In the genomic region with DNA sequence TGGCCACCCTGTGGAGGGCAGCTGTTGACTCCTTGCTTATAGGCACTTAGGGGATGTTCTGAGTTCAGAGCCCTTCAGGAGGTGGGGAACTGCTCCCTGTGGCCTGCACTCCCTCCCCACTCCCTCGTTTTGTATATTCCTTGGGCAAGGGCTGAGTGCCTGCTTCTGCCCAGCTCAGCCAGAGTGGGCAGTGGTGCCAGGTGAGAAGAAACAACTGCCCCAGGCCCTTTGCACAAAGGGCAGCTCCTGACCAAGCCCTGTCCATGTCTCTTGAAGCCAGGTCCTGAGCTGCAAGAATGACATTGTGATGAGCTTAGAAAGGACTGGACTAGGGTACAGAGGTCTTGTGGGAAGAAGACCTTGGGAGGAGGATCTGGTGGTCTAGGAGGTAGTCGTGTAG, we compare ENCODE assay signal across 16 cellular contexts. TPM values are rescaled to one million over a fixed set of nuclear protein-coding genes. Genes with fewer than 3 reads are reported as not detected.
DNase-seq lines count a peak whose midpoint lies in the region; ATAC-seq and TF ChIP-seq lines count a peak whose summit lies in the region.
"Had no signal": no experiment of that assay in that cellular context is flagged by ENCODE, and none has a peak within 500 bp of the region (broad histone marks: within the 10 kb centered on the region; RNA-seq: fewer than 3 reads in every experiment).

No MANE protein-coding gene starts in this region.

- no peaks in the 10 kb centered on the region for H3K9me3 ChIP-seq in OCI-LY7 (ENCODE audit: low read length)
- no peaks in the 10 kb centered on the region for H3K9me3 ChIP-seq in iPS-20b (ENCODE audit: insufficient read depth, low read depth, low read length)
- no peaks in the 10 kb centered on the region for H3K9me3 ChIP-seq in stomach
- H3K9me3 ChIP-seq: mucosa of descending colon, testis had no signal

- H4K20me1 ChIP-seq in OCI-LY7 (ENCODE audit: insufficient read depth, low read length) = no peaks in the 10 kb centered on the region

- H3K27me3 ChIP-seq in iPS-20b (ENCODE audit: insufficient read depth, low read length) (no peaks in the 10 kb centered on the region), stomach (no peaks in the 10 kb centered on the region)
- H3K27me3 ChIP-seq: testis had no signal

- 75 to 79% (median 75%) methylated on average over 2 of the region's 2 CpGs for WGBS in stomach, 5 donors

- peak overlapping the region; percentile 8; the same call in 1 of the 2 replicates for H3K4me2 ChIP-seq in OCI-LY7 (ENCODE audit: low read length)

- BruUV-seq in OCI-LY7 (replicated peaks; lab: Mats Ljungman, UMichigan) = no TSS peak

- CTCF ChIA-PET in activated CD8-positive, alpha-beta T cell treated with anti-CD3 and anti-CD28 coated beads, Interleukin-2, amount 10 ng/mL, durations not matched to agents 7 days and 5 days (lab: Charles Lee) = interaction anchor here (2.4 to 4.1 kb wide), 4 partner anchors 18 to 95 kb away, joined by 8 to 36 read pairs (median 22); partner anchors contain the start of gene FBXO6
- CTCF ChIA-PET in activated CD8-positive, alpha-beta T cell treated with anti-CD3 and anti-CD28 coated beads for 36 hours (lab: Charles Lee) = interaction anchor here (1.5 to 5.3 kb wide), 4 partner anchors 16 to 87 kb away, joined by 4 to 23 read pairs (median 8); no protein-coding TSS in a partner anchor
- CTCF ChIA-PET in OCI-LY7 (lab: Charles Lee; ENCODE audit: unreplicated experiment) = no interaction called here

- H3K9me2 ChIP-seq in OCI-LY7 (ENCODE audit: insufficient read depth, low read length) = no peaks in the 10 kb centered on the region

- no peak overlapping the region for H3K27ac Mint-ChIP-seq in activated CD8-positive, alpha-beta T cell treated with anti-CD3 and anti-CD28 coated beads, Interleukin-2, amount 10 ng/mL, durations not matched to agents 7 days and 5 days
- no peak overlapping the region for H3K27ac Mint-ChIP-seq in activated CD8-positive, alpha-beta T cell treated with anti-CD3 and anti-CD28 coated beads for 36 hours

- no peaks in the 10 kb centered on the region for H3K9me3 Mint-ChIP-seq in activated CD8-positive, alpha-beta T cell treated with anti-CD3 and anti-CD28 coated beads, Interleukin-2, amount 10 ng/mL, durations not matched to agents 7 days and 5 days (ENCODE audit: insufficient read depth)
- H3K9me3 Mint-ChIP-seq in activated CD8-positive, alpha-beta T cell treated with anti-CD3 and anti-CD28 coated beads for 36 hours = no peaks in the 10 kb centered on the region

- no peak for TF ChIP-seq EP300 in stomach (IDR thresholded peaks at IDR 0.05)

- no peak for DNase-seq in activated CD8-positive, alpha-beta T cell treated with anti-CD3 and anti-CD28 coated beads, Interleukin-2, amount 10 ng/mL, durations not matched to agents 7 days and 5 days
- DNase-seq in activated CD8-positive, alpha-beta T cell treated with anti-CD3 and anti-CD28 coated beads for 36 hours = no peak
- no peak for DNase-seq in OCI-LY7 (ENCODE audit: low spot score)
- no peak for DNase-seq in stomach
- no peak for DNase-seq in NCI-H1417 (lab: John Stamatoyannopoulos, UW)
- DNase-seq in 8988T = no peak
- DNase-seq: ACHN; activated effector memory CD4-positive, alpha-beta T cell treated with anti-CD3 and anti-CD28 coated beads, Interleukin-2, amount 50 U/mL, for 16 hours; dermis blood vessel endothelial cell; mucosa of descending colon; NCI-H1092; NK-92 treated with Interleukin-12 subunit alpha and Interleukin-12 subunit beta, amount 100 ng/mL, for 24 hours; SIG-M5; testis had no signal

- no peak for ATAC-seq in activated CD8-positive, alpha-beta T cell treated with anti-CD3 and anti-CD28 coated beads, Interleukin-2, amount 10 ng/mL, durations not matched to agents 7 days and 5 days
- no peak for ATAC-seq in activated CD8-positive, alpha-beta T cell treated with anti-CD3 and anti-CD28 coated beads for 36 hours
- ATAC-seq in HG02798 (IDR thresholded peaks at IDR 0.05; ENCODE audit: poor library complexity, unreplicated experiment) = no peak
- ATAC-seq: mucosa of descending colon had no signal

- peaks cover 54% of the 10 kb centered on the region for H3K36me3 Mint-ChIP-seq in activated CD8-positive, alpha-beta T cell treated with anti-CD3 and anti-CD28 coated beads, Interleukin-2, amount 10 ng/mL, durations not matched to agents 7 days and 5 days (ENCODE audit: low read depth)
- no peaks in the 10 kb centered on the region for H3K36me3 Mint-ChIP-seq in activated CD8-positive, alpha-beta T cell treated with anti-CD3 and anti-CD28 coated beads for 36 hours (ENCODE audit: low read depth)

- peak overlapping the region; percentile 91; the same call in 1 of the 2 replicates for H3K9ac ChIP-seq in iPS-20b (ENCODE audit: low read depth, low read length)

- no peak overlapping the region for H2AFZ ChIP-seq in OCI-LY7 (ENCODE audit: low read length)

- peaks cover 5% of the 10 kb centered on the region for H3K27me3 Mint-ChIP-seq in activated CD8-positive, alpha-beta T cell treated with anti-CD3 and anti-CD28 coated beads, Interleukin-2, amount 10 ng/mL, durations not matched to agents 7 days and 5 days (ENCODE audit: low read depth)
- H3K27me3 Mint-ChIP-seq in activated CD8-positive, alpha-beta T cell treated with anti-CD3 and anti-CD28 coated beads for 36 hours = no peaks in the 10 kb centered on the region

- intact Hi-C loops in activated CD8-positive, alpha-beta T cell treated with anti-CD3 and anti-CD28 coated beads for 36 hours (cut with micrococcal nuclease) = no loop called here
- intact Hi-C loops in OCI-LY7 (cut with micrococcal nuclease; ENCODE audit: unreplicated experiment) = loop anchor here (10.0 kb wide), 1 partner anchor 247 kb away; the partner anchor contains the start of gene MFN2
- intact Hi-C loops in stomach (cut with DNase I; ENCODE audit: low total_unique reads) = loop anchor here (10.0 kb wide), 1 partner anchor 57 kb away; no protein-coding TSS in a partner anchor

- H3K4me1 ChIP-seq in OCI-LY7 (ENCODE audit: insufficient read depth, low read length, poor library complexity, severe bottlenecking) = peaks cover 17% of the 10 kb centered on the region
- H3K4me1 ChIP-seq in iPS-20b (ENCODE audit: insufficient read depth, low read length) = peaks cover 11% of the 10 kb centered on the region
- H3K4me1 ChIP-seq in stomach = peaks cover 25 to 77% (median 42%) of the 10 kb centered on the region in 4 donors

- POLR2A ChIA-PET in activated CD8-positive, alpha-beta T cell treated with anti-CD3 and anti-CD28 coated beads, Interleukin-2, amount 10 ng/mL, durations not matched to agents 7 days and 5 days (lab: Charles Lee) = interaction anchor here (1.1 to 1.8 kb wide), 4 partner anchors 13 to 172 kb away, joined by 3 to 11 read pairs (median 5); partner anchors contain the start of gene FBXO6
- POLR2A ChIA-PET in activated CD8-positive, alpha-beta T cell treated with anti-CD3 and anti-CD28 coated beads for 36 hours (lab: Charles Lee) = interaction anchor here (0.7 to 5.6 kb wide), 3 partner anchors 74 to 171 kb away, joined by 4 to 57 read pairs (median 12); partner anchors contain the start of gene FBXO6
- POLR2A ChIA-PET in OCI-LY7 (lab: Charles Lee) = interaction anchor here (0.5 to 1.1 kb wide), 4 partner anchors 15 to 1296 kb away, joined by 3 to 4 read pairs (median 3); no protein-coding TSS in a partner anchor

- no peak for TF ChIP-seq CTCF in activated CD8-positive, alpha-beta T cell treated with anti-CD3 and anti-CD28 coated beads for 36 hours (IDR thresholded peaks at IDR 0.05)
- TF ChIP-seq CTCF in OCI-LY7 (conservative IDR thresholded peaks at IDR 0.05; ENCODE audit: low read length) (no peak), stomach (IDR thresholded peaks at IDR 0.05) (no peak)

- H3K4me3 ChIP-seq in OCI-LY7 (ENCODE audit: low read depth, low read length, poor library complexity, severe bottlenecking) = no peak overlapping the region
- H3K4me3 ChIP-seq in iPS-20b (ENCODE audit: low read length) = no peak overlapping the region
- peak overlapping the region in 1 of 4 donors; percentile 93 for H3K4me3 ChIP-seq in stomach
- H3K4me3 ChIP-seq: mucosa of descending colon, testis had no signal

- H3K4me3 Mint-ChIP-seq in activated CD8-positive, alpha-beta T cell treated with anti-CD3 and anti-CD28 coated beads, Interleukin-2, amount 10 ng/mL, durations not matched to agents 7 days and 5 days = peak overlapping the region; percentile 98
- H3K4me3 Mint-ChIP-seq in activated CD8-positive, alpha-beta T cell treated with anti-CD3 and anti-CD28 coated beads for 36 hours = no peak overlapping the region

- TF ChIP-seq POLR2A in stomach (IDR thresholded peaks at IDR 0.05) = no peak

- H3K36me3 ChIP-seq in OCI-LY7 (ENCODE audit: insufficient read depth, low read length) (no peaks in the 10 kb centered on the region), iPS-20b (ENCODE audit: insufficient read depth, low read depth, low read length) (0 out of 2 replicates have a peak, but pooled peaks cover 5% of the 10 kb centered on the region), stomach (no peaks in the 10 kb centered on the region)

- no peak overlapping the region for H3K27ac ChIP-seq in OCI-LY7 (ENCODE audit: low read depth, low read length, poor library complexity, severe bottlenecking)
- H3K27ac ChIP-seq in iPS-20b (ENCODE audit: low read length) = peak overlapping the region; percentile 41
- H3K27ac ChIP-seq in stomach = peak overlapping the region in 3 of 5 donors; percentile 90 to 97 (median 97)

- H3K79me2 ChIP-seq in OCI-LY7 (ENCODE audit: insufficient read depth, low read depth, low read length) = no peaks in the 10 kb centered on the region; the same call in 1 of the 2 replicates

- H3K4me1 Mint-ChIP-seq in activated CD8-positive, alpha-beta T cell treated with anti-CD3 and anti-CD28 coated beads, Interleukin-2, amount 10 ng/mL, durations not matched to agents 7 days and 5 days (ENCODE audit: low read depth) = peaks cover 77% of the 10 kb centered on the region
- H3K4me1 Mint-ChIP-seq in activated CD8-positive, alpha-beta T cell treated with anti-CD3 and anti-CD28 coated beads for 36 hours (ENCODE audit: low read depth) = peaks cover 48% of the 10 kb centered on the region

RNA-seq across cellular contexts. Expression of gene AGTRAP, which starts 2.2 kb away (rescaled TPM):
- total RNA-seq in activated CD8-positive, alpha-beta T cell treated with anti-CD3 and anti-CD28 coated beads, Interleukin-2, amount 10 ng/mL, durations not matched to agents 7 days and 5 days = 10 to 100 TPM; 82.5 to 84.2 TPM
- total RNA-seq in activated CD8-positive, alpha-beta T cell treated with anti-CD3 and anti-CD28 coated beads for 36 hours = 1 to 10 TPM; 8.9 to 9.4 TPM
- total RNA-seq in OCI-LY7 (2014; rRNA removed; shearing (Covaris generic)) = 20.5 and 40.0 TPM in 2 replicates
- total RNA-seq in OCI-LY7 (2022) (34.7 and 36.1 TPM in 2 replicates), stomach (10 to 100 TPM in 4 of 5 donors, 1 to 10 TPM in 1; 4.1 to 76.3 (median 21.6) TPM)
- polyA plus RNA-seq in stomach = 10 to 100 TPM; 27.8 to 60.3 (median 32.6) TPM

RNA-seq across cellular contexts. Expression of gene C1orf167, which starts 23.9 kb away (rescaled TPM):
- total RNA-seq in activated CD8-positive, alpha-beta T cell treated with anti-CD3 and anti-CD28 coated beads, Interleukin-2, amount 10 ng/mL, durations not matched to agents 7 days and 5 days = not detected
- total RNA-seq in activated CD8-positive, alpha-beta T cell treated with anti-CD3 and anti-CD28 coated beads for 36 hours = not detected
- 4.2 and 8.0 TPM in 2 replicates for total RNA-seq in OCI-LY7 (2014; rRNA removed; shearing (Covaris generic))
- total RNA-seq in OCI-LY7 (2022) (1.7 and 3.9 TPM in 2 replicates), stomach (1 to 10 TPM in 1 of 5 donors, not detected in 4; 1.6 TPM)
- 1 to 10 TPM in 2 of 3 donors, not detected in 1; 2.0 to 4.7 TPM for polyA plus RNA-seq in stomach
- total RNA-seq: dermis blood vessel endothelial cell had no signal

RNA-seq across cellular contexts. Expression of gene DRAXIN, which starts 46.6 kb away (rescaled TPM):
- 1 to 10 TPM; 7.1 to 7.7 TPM for total RNA-seq in activated CD8-positive, alpha-beta T cell treated with anti-CD3 and anti-CD28 coated beads, Interleukin-2, amount 10 ng/mL, durations not matched to agents 7 days and 5 days
- total RNA-seq in activated CD8-positive, alpha-beta T cell treated with anti-CD3 and anti-CD28 coated beads for 36 hours = under 1 TPM; 0.18 to 0.20 TPM
- 0.05 and 0.19 TPM in 2 replicates for total RNA-seq in OCI-LY7 (2014; rRNA removed; shearing (Covaris generic))
- total RNA-seq in OCI-LY7 (2022) (0.11 and 0.15 TPM in 2 replicates), stomach (under 1 TPM in 1 of 5 donors, not detected in 4; 0.18 TPM)
- under 1 TPM in 2 of 3 donors, not detected in 1; 0.03 to 0.06 TPM for polyA plus RNA-seq in stomach

RNA-seq across cellular contexts. Expression of gene MAD2L2, which starts 57.1 kb away (rescaled TPM):
- 100 to 1,000 TPM; 127 to 129 TPM for total RNA-seq in activated CD8-positive, alpha-beta T cell treated with anti-CD3 and anti-CD28 coated beads, Interleukin-2, amount 10 ng/mL, durations not matched to agents 7 days and 5 days
- 10 to 100 TPM; 86.5 to 90.4 TPM for total RNA-seq in activated CD8-positive, alpha-beta T cell treated with anti-CD3 and anti-CD28 coated beads for 36 hours
- total RNA-seq in OCI-LY7 (2014; rRNA removed; shearing (Covaris generic)) = 121 and 144 TPM in 2 replicates
- total RNA-seq in OCI-LY7 (2022) (89.7 and 97.8 TPM in 2 replicates), stomach (10 to 100 TPM in 3 of 5 donors, 1 to 10 TPM in 2; 7.2 to 23.9 (median 14.3) TPM)
- polyA plus RNA-seq in stomach = 10 to 100 TPM; 45.6 to 54.4 (median 47.3) TPM

Comparison
In these comparisons a context has a peak if more than half of its experiments do, and no peak if none do; other contexts are left out.
1. RNA of gene DRAXIN, which starts 46.6 kb away (total RNA-seq): 7.1 to 7.7 TPM in activated CD8-positive, alpha-beta T cell treated with anti-CD3 and anti-CD28 coated beads, Interleukin-2, amount 10 ng/mL, durations not matched to agents 7 days and 5 days; 0.18 to 0.20 TPM in activated CD8-positive, alpha-beta T cell treated with anti-CD3 and anti-CD28 coated beads for 36 hours, 0.05 to 0.19 TPM in OCI-LY7 and 0.18 TPM in stomach; every median in the first group is over 4 times any median in the second.